In genomic region chr5:174371600-174372094, GRCh38 we compare ENCODE assay signal across 15 cellular contexts.
DNase-seq lines count a peak whose midpoint lies in the region; ATAC-seq and TF ChIP-seq lines count a peak whose summit lies in the region.
"Had no signal": no experiment of that assay in that cellular context is flagged by ENCODE, and none has a peak within 500 bp of the region (broad histone marks: within the 10 kb centered on the region; RNA-seq: fewer than 3 reads in every experiment).

No MANE protein-coding gene starts in this region.

- no peak overlapping the region for H3K4me3 ChIP-seq in thoracic aorta
- H3K4me3 ChIP-seq: coronary artery, lower lobe of right lung, right lobe of liver had no signal

- no peaks in the 10 kb centered on the region for H3K9me3 ChIP-seq in thoracic aorta
- H3K9me3 ChIP-seq: lower lobe of right lung, right lobe of liver had no signal

- H3K4me1 ChIP-seq in thoracic aorta (ENCODE audit: control insufficient read depth in 1 of 2, low read depth in 2 of 2) = no peaks in the 10 kb centered on the region
- H3K4me1 ChIP-seq: lower lobe of right lung, right lobe of liver had no signal

- H3K27ac ChIP-seq in thoracic aorta = no peak overlapping the region
- H3K27ac ChIP-seq: coronary artery, lower lobe of right lung, right lobe of liver had no signal

- peak; percentile 29 for DNase-seq in GOT3 (lab: John Stamatoyannopoulos, UW)
- peak; percentile 7 for DNase-seq in OCI-M1 (lab: John Stamatoyannopoulos, UW)
- peak; percentile 55 for DNase-seq in cerebellar cortex (ENCODE audit: low spot score)
- DNase-seq in thoracic aorta (ENCODE audit: low spot score) = no peak
- DNase-seq in left cardiac atrium = no peak
- DNase-seq in RKO (ENCODE audit: low spot score) = no peak
- DNase-seq: H7; lower lobe of right lung; MM.1S; natural killer cell; NCI-H2171 treated with DMSO at 0.1 percent for 48 hours; right lobe of liver; stimulated activated naive B cell treated with anti-CD40 and anti-IgM and Interleukin-4, amounts not matched to agents 10 μg/mL and 1 μg/mL and 100 μg/mL, for 72 hours had no signal

- no peak for TF ChIP-seq CTCF in thoracic aorta (IDR thresholded peaks at IDR 0.05)

- no peaks in the 10 kb centered on the region for H3K27me3 ChIP-seq in thoracic aorta (replicated peaks; ENCODE audit: insufficient read depth)
- H3K27me3 ChIP-seq: right lobe of liver had no signal

- H3K36me3 ChIP-seq in thoracic aorta = no peaks in the 10 kb centered on the region
- H3K36me3 ChIP-seq: lower lobe of right lung, right lobe of liver had no signal

- ATAC-seq in thoracic aorta (ENCODE audit: insufficient number of reproducible peaks, low FRiP score, low read depth) (peak; percentile 48), left cardiac atrium (no peak), GM19351 (IDR thresholded peaks at IDR 0.05; ENCODE audit: unreplicated experiment) (no peak)
- ATAC-seq: lower lobe of right lung; natural killer cell; right lobe of liver; stimulated activated naive B cell treated with anti-CD40 and anti-IgM and Interleukin-4, amounts not matched to agents 10 μg/mL and 1 μg/mL and 100 μg/mL, for 72 hours had no signal

- intact Hi-C loops in left cardiac atrium (cut with DNase I) = no loop called here

Comparison
In these comparisons a context has a peak if more than half of its experiments do, and no peak if none do; other contexts are left out.
1. DNase-seq: peak in GOT3 (single experiment), OCI-M1 (single experiment) and cerebellar cortex (single experiment); none in thoracic aorta (single experiment), left cardiac atrium (single experiment) and RKO (single experiment).